Comparison of ENCODE assay signal across 9 cellular contexts in the genomic region with DNA sequence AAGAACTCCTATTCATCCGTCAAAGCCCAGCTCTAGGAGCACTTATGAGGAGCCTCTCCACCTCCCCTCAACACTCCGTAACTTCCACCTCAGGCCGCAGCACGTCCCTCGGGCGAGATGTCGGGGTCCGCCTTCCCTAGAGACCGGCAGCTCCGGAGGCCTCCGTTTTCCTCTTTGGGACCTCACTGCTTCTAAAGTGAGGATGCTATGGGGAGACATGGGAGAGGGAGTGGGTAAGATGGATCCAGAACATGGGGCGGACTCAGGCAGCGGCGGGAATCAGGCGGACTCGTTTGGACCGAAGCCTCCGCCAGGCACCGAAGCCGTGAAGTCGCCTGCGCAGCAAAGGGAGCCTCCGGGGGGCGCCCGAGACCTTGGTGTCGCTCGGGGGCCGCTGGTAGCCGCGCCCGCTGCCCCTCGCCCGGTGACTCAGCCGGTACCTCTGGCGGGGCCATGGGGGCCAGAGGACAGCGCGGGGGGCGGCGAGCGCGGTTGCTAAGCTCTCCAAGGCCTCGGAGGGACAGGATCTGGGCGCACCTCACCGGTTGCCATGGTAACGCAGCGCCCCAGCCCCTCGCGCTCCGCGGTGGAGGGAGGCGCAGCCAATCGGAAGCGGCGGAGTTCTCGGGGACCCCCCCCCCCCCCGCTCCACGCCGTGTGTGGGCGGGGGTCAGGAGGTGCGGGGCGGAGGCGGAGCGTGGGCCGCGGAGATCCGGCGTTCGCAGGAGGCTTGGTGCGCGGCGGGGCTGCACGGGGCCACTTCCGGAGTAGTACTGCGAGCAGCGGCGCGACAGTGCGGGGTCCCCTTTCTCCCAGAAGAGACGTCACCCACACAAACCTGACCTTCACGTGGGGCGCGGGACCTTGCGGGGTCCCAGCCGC. TPM values are rescaled to one million over a fixed set of nuclear protein-coding genes. Genes with fewer than 3 reads are reported as not detected.
DNase-seq lines count a peak whose midpoint lies in the region; ATAC-seq, FAIRE-seq and TF ChIP-seq lines count a peak whose summit lies in the region.
"Had no signal": no experiment of that assay in that cellular context is flagged by ENCODE, and none has a peak within 500 bp of the region (broad histone marks: within the 10 kb centered on the region; RNA-seq: fewer than 3 reads in every experiment).

No MANE protein-coding gene starts in this region.

- no peaks in the 10 kb centered on the region for H3K36me3 Mint-ChIP-seq in chondrocyte (ENCODE audit: low read depth)

- FAIRE-seq in G401.6 (lab: Jason Lieb, UNC) = peak; percentile 93

- H3K4me3 Mint-ChIP-seq in chondrocyte (ENCODE audit: unreplicated experiment) = peak overlapping the region; percentile 62

- no peaks in the 10 kb centered on the region for H3K9me3 Mint-ChIP-seq in chondrocyte (ENCODE audit: low read depth)

- TF ChIP-seq CTCF in chondrocyte (IDR thresholded peaks at IDR 0.05) (peak; percentile 85), left lung (IDR thresholded peaks at IDR 0.05) (peak; percentile 41 to 53)

- DNase-seq in NCI-H1694 (lab: John Stamatoyannopoulos, UW) = peak; percentile 52
- DNase-seq in activated CD4-positive, alpha-beta T cell treated with anti-CD3 and anti-CD28 coated beads for 24 hours (ENCODE audit: low read depth in 2 of 2) = peak; percentile 61 to 75
- DNase-seq in chondrocyte (ENCODE audit: low spot score) = no peak
- DNase-seq in left lung = peak; percentile 73 to 91
- DNase-seq in stimulated activated CD4-positive, alpha-beta T cell treated with anti-CD3 and anti-CD28 coated beads, TNF-alpha, amount 100 ng/mL, for 1 hour (ENCODE audit: low read depth in 3 of 3, low spot score in 1 of 3) = peak in 2 of 3 donors; percentile 54 to 72

- H3K27ac ChIP-seq in left lung = peak overlapping the region; percentile 77 to 82

- H3K27me3 ChIP-seq in left lung = peaks cover 13 to 91% of the 10 kb centered on the region in 2 donors

- peaks cover 32 to 84% of the 10 kb centered on the region in 2 donors for H3K4me1 ChIP-seq in left lung

- no peak overlapping the region for H3K27ac Mint-ChIP-seq in chondrocyte (ENCODE audit: unreplicated experiment)

- H3K4me3 ChIP-seq in left lung = peak overlapping the region; percentile 56 to 57

- H3K36me3 ChIP-seq in left lung = peaks cover 0 to 7% of the 10 kb centered on the region in 2 donors

- peaks cover 19% of the 10 kb centered on the region for H3K4me1 Mint-ChIP-seq in chondrocyte (ENCODE audit: low read depth)

- no peaks in the 10 kb centered on the region for H3K9me3 ChIP-seq in left lung

- H3K27me3 Mint-ChIP-seq in chondrocyte (ENCODE audit: low read depth) = no peaks in the 10 kb centered on the region

- intact Hi-C loops in left lung (cut with DNase I) = no loop called here

- ATAC-seq in left lung = peak; percentile 23
- ATAC-seq in GM18519 (IDR thresholded peaks at IDR 0.05; ENCODE audit: low FRiP score, unreplicated experiment) = no peak
- no peak for ATAC-seq in HG03159 (IDR thresholded peaks at IDR 0.05; ENCODE audit: unreplicated experiment)

RNA-seq across cellular contexts. Expression of gene HIC1, which starts 1.3 kb away (rescaled TPM):
- total RNA-seq in chondrocyte (3.3 to 9.0 TPM (median 8.8 TPM) in 3 replicates), left lung (10 to 100 TPM; 25.5 to 28.2 TPM)

RNA-seq across cellular contexts. Expression of gene OVCA2, which starts 11.8 kb away (rescaled TPM):
- total RNA-seq in chondrocyte = 26.6 to 30.2 TPM (median 30.1 TPM) in 3 replicates
- 10 to 100 TPM; 26.1 to 28.7 TPM for total RNA-seq in left lung

RNA-seq across cellular contexts. Expression of gene DPH1, which starts 23.7 kb away (rescaled TPM):
- total RNA-seq in chondrocyte (29.4 to 43.1 TPM (median 31.3 TPM) in 3 replicates), left lung (10 to 100 TPM; 30.7 to 36.0 TPM)

RNA-seq across cellular contexts. Expression of gene RTN4RL1, which starts 28.5 kb away (rescaled TPM):
- total RNA-seq in chondrocyte (0.47 to 0.95 TPM (median 0.68 TPM) in 3 replicates), left lung (1 to 10 TPM; 2.7 to 5.1 TPM)
- total RNA-seq: glomerular endothelial cell had no signal
